In genomic region chr3:38524141-38524739, GRCh38 we compare ENCODE assay signal across 15 cellular contexts.
"Had no signal": no experiment of that assay in that cellular context is flagged by ENCODE, and none has a peak within 500 bp of the region (broad histone marks: within the 10 kb centered on the region; RNA-seq: fewer than 3 reads in every experiment).

No MANE protein-coding gene starts in this region.

- ATAC-seq: left lobe of liver; mucosa of descending colon; naive thymus-derived CD8-positive, alpha-beta T cell had no signal

- H3K4me3 ChIP-seq: dorsolateral prefrontal cortex, mucosa of descending colon, skin epidermis had no signal

- H3K27me3 ChIP-seq: dorsolateral prefrontal cortex had no signal

- H3K27ac Mint-ChIP-seq: activated naive CD8-positive, alpha-beta T cell treated with anti-CD3 and anti-CD28 coated beads for 36 hours; activated T-helper 1 cell treated with anti-CD3 and anti-CD28 coated beads, Interleukin-12 subunit alpha, Interleukin-12 subunit beta, Interleukin-2, Interleukin-4 antibody, amounts not matched to agents 30 ng/mL and 10 ng/mL and 1 ng/mL, durations not matched to agents 14 hours and 24 hours and 36 hours; endodermal cell; type B pancreatic cell had no signal

- FAIRE-seq: keratinocyte had no signal

- H3K27me3 Mint-ChIP-seq: activated naive CD8-positive, alpha-beta T cell treated with anti-CD3 and anti-CD28 coated beads for 36 hours; naive thymus-derived CD8-positive, alpha-beta T cell; type B pancreatic cell had no signal

- H3K9me3 Mint-ChIP-seq: activated naive CD8-positive, alpha-beta T cell treated with anti-CD3 and anti-CD28 coated beads for 36 hours; activated T-helper 1 cell treated with anti-CD3 and anti-CD28 coated beads, Interleukin-12 subunit alpha, Interleukin-12 subunit beta, Interleukin-2, Interleukin-4 antibody, amounts not matched to agents 30 ng/mL and 10 ng/mL and 1 ng/mL, durations not matched to agents 14 hours and 24 hours and 36 hours; endodermal cell; naive thymus-derived CD8-positive, alpha-beta T cell; type B pancreatic cell had no signal

- H3K9me3 ChIP-seq: mucosa of descending colon had no signal

- DNase-seq: activated CD4-positive, CD25-positive, alpha-beta regulatory T cell; activated naive CD8-positive, alpha-beta T cell treated with anti-CD3 and anti-CD28 coated beads for 36 hours; anterior cingulate cortex; dorsolateral prefrontal cortex; endodermal cell; mucosa of descending colon; naive thymus-derived CD8-positive, alpha-beta T cell; stimulated activated CD4-positive, alpha-beta T cell treated with anti-CD3 and anti-CD28 coated beads, Interleukin-4, amount 100 ng/mL, for 24 hours; stimulated activated naive CD4-positive, alpha-beta T cell treated with Interleukin-2 at 50 U/mL for 16 hours; T-helper 2 cell had no signal

- H3K27ac ChIP-seq: dorsolateral prefrontal cortex, skin epidermis had no signal

- H3K4me3 Mint-ChIP-seq: activated naive CD8-positive, alpha-beta T cell treated with anti-CD3 and anti-CD28 coated beads for 36 hours; activated T-helper 1 cell treated with anti-CD3 and anti-CD28 coated beads, Interleukin-12 subunit alpha, Interleukin-12 subunit beta, Interleukin-2, Interleukin-4 antibody, amounts not matched to agents 30 ng/mL and 10 ng/mL and 1 ng/mL, durations not matched to agents 14 hours and 24 hours and 36 hours; endodermal cell; naive thymus-derived CD8-positive, alpha-beta T cell; type B pancreatic cell had no signal
